In genomic region chr13:80945328-80945727, GRCh38 we compare ENCODE assay signal across 2 cellular contexts.
TF ChIP-seq lines count a peak whose summit lies in the region.

No MANE protein-coding gene starts in this region.

TF ChIP-seq in H1, 55 proteins besides CTCF, POLR2A, EP300 and RAD21:
- TF ChIP-seq GTF2F1 (IDR thresholded peaks at IDR 0.05; ENCODE audit: borderline replicate concordance, low read depth, low read length) (no peak), YY1 (IDR thresholded peaks at IDR 0.05; ENCODE audit: low read depth, low read length) (0 out of 2 replicates have a peak, but pooled peaks have one; percentile 32), NANOG (IDR thresholded peaks at IDR 0.05; ENCODE audit: insufficient read depth, low read depth, low read length, poor library complexity, severe bottlenecking) (peak; percentile 95)
- TF ChIP-seq, protein P1, sequence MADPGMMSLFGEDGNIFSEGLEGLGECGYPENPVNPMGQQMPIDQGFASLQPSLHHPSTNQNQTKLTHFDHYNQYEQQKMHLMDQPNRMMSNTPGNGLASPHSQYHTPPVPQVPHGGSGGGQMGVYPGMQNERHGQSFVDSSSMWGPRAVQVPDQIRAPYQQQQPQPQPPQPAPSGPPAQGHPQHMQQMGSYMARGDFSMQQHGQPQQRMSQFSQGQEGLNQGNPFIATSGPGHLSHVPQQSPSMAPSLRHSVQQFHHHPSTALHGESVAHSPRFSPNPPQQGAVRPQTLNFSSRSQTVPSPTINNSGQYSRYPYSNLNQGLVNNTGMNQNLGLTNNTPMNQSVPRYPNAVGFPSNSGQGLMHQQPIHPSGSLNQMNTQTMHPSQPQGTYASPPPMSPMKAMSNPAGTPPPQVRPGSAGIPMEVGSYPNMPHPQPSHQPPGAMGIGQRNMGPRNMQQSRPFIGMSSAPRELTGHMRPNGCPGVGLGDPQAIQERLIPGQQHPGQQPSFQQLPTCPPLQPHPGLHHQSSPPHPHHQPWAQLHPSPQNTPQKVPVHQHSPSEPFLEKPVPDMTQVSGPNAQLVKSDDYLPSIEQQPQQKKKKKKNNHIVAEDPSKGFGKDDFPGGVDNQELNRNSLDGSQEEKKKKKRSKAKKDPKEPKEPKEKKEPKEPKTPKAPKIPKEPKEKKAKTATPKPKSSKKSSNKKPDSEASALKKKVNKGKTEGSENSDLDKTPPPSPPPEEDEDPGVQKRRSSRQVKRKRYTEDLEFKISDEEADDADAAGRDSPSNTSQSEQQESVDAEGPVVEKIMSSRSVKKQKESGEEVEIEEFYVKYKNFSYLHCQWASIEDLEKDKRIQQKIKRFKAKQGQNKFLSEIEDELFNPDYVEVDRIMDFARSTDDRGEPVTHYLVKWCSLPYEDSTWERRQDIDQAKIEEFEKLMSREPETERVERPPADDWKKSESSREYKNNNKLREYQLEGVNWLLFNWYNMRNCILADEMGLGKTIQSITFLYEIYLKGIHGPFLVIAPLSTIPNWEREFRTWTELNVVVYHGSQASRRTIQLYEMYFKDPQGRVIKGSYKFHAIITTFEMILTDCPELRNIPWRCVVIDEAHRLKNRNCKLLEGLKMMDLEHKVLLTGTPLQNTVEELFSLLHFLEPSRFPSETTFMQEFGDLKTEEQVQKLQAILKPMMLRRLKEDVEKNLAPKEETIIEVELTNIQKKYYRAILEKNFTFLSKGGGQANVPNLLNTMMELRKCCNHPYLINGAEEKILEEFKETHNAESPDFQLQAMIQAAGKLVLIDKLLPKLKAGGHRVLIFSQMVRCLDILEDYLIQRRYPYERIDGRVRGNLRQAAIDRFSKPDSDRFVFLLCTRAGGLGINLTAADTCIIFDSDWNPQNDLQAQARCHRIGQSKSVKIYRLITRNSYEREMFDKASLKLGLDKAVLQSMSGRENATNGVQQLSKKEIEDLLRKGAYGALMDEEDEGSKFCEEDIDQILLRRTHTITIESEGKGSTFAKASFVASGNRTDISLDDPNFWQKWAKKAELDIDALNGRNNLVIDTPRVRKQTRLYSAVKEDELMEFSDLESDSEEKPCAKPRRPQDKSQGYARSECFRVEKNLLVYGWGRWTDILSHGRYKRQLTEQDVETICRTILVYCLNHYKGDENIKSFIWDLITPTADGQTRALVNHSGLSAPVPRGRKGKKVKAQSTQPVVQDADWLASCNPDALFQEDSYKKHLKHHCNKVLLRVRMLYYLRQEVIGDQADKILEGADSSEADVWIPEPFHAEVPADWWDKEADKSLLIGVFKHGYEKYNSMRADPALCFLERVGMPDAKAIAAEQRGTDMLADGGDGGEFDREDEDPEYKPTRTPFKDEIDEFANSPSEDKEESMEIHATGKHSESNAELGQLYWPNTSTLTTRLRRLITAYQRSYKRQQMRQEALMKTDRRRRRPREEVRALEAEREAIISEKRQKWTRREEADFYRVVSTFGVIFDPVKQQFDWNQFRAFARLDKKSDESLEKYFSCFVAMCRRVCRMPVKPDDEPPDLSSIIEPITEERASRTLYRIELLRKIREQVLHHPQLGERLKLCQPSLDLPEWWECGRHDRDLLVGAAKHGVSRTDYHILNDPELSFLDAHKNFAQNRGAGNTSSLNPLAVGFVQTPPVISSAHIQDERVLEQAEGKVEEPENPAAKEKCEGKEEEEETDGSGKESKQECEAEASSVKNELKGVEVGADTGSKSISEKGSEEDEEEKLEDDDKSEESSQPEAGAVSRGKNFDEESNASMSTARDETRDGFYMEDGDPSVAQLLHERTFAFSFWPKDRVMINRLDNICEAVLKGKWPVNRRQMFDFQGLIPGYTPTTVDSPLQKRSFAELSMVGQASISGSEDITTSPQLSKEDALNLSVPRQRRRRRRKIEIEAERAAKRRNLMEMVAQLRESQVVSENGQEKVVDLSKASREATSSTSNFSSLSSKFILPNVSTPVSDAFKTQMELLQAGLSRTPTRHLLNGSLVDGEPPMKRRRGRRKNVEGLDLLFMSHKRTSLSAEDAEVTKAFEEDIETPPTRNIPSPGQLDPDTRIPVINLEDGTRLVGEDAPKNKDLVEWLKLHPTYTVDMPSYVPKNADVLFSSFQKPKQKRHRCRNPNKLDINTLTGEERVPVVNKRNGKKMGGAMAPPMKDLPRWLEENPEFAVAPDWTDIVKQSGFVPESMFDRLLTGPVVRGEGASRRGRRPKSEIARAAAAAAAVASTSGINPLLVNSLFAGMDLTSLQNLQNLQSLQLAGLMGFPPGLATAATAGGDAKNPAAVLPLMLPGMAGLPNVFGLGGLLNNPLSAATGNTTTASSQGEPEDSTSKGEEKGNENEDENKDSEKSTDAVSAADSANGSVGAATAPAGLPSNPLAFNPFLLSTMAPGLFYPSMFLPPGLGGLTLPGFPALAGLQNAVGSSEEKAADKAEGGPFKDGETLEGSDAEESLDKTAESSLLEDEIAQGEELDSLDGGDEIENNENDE (IDR thresholded peaks at IDR 0.05; ENCODE audit: insufficient replicate concordance, low read length), result peak; percentile 60
TF ChIP-seq in H1: peak in this region for 3.

TF ChIP-seq in HepG2, 621 proteins besides CTCF, POLR2A, EP300 and RAD21:
- no peak for TF ChIP-seq FOXA1 (IDR thresholded peaks at IDR 0.05)
- TF ChIP-seq FOXA1 (CRISPR knock-in tag; IDR thresholded peaks at IDR 0.05), result 0 out of 2 replicates have a peak, but pooled peaks have one; percentile 20
- TF ChIP-seq, protein P2, sequence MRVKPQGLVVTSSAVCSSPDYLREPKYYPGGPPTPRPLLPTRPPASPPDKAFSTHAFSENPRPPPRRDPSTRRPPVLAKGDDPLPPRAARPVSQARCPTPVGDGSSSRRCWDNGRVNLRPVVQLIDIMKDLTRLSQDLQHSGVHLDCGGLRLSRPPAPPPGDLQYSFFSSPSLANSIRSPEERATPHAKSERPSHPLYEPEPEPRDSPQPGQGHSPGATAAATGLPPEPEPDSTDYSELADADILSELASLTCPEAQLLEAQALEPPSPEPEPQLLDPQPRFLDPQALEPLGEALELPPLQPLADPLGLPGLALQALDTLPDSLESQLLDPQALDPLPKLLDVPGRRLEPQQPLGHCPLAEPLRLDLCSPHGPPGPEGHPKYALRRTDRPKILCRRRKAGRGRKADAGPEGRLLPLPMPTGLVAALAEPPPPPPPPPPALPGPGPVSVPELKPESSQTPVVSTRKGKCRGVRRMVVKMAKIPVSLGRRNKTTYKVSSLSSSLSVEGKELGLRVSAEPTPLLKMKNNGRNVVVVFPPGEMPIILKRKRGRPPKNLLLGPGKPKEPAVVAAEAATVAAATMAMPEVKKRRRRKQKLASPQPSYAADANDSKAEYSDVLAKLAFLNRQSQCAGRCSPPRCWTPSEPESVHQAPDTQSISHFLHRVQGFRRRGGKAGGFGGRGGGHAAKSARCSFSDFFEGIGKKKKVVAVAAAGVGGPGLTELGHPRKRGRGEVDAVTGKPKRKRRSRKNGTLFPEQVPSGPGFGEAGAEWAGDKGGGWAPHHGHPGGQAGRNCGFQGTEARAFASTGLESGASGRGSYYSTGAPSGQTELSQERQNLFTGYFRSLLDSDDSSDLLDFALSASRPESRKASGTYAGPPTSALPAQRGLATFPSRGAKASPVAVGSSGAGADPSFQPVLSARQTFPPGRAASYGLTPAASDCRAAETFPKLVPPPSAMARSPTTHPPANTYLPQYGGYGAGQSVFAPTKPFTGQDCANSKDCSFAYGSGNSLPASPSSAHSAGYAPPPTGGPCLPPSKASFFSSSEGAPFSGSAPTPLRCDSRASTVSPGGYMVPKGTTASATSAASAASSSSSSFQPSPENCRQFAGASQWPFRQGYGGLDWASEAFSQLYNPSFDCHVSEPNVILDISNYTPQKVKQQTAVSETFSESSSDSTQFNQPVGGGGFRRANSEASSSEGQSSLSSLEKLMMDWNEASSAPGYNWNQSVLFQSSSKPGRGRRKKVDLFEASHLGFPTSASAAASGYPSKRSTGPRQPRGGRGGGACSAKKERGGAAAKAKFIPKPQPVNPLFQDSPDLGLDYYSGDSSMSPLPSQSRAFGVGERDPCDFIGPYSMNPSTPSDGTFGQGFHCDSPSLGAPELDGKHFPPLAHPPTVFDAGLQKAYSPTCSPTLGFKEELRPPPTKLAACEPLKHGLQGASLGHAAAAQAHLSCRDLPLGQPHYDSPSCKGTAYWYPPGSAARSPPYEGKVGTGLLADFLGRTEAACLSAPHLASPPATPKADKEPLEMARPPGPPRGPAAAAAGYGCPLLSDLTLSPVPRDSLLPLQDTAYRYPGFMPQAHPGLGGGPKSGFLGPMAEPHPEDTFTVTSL (CRISPR knock-in tag; IDR thresholded peaks at IDR 0.05; ENCODE audit: borderline replicate concordance), result peak; percentile 32; the same call in 1 of the 2 replicates
- TF ChIP-seq SOX13 (IDR thresholded peaks at IDR 0.05), result no peak
- TF ChIP-seq SOX13 (CRISPR knock-in tag; conservative IDR thresholded peaks at IDR 0.05 in 1 of 2, IDR thresholded peaks at IDR 0.05 in 1 of 2), result peak in 1 of 2 experiments; percentile 66; a peak in 2 of 4 replicates
- TF ChIP-seq BCL6 (CRISPR knock-in tag; IDR thresholded peaks at IDR 0.05), result peak; percentile 50; the same call in 1 of the 2 replicates
- no peak for TF ChIP-seq CC2D1A (CRISPR knock-in tag; IDR thresholded peaks at IDR 0.05)
- TF ChIP-seq, protein P3, sequence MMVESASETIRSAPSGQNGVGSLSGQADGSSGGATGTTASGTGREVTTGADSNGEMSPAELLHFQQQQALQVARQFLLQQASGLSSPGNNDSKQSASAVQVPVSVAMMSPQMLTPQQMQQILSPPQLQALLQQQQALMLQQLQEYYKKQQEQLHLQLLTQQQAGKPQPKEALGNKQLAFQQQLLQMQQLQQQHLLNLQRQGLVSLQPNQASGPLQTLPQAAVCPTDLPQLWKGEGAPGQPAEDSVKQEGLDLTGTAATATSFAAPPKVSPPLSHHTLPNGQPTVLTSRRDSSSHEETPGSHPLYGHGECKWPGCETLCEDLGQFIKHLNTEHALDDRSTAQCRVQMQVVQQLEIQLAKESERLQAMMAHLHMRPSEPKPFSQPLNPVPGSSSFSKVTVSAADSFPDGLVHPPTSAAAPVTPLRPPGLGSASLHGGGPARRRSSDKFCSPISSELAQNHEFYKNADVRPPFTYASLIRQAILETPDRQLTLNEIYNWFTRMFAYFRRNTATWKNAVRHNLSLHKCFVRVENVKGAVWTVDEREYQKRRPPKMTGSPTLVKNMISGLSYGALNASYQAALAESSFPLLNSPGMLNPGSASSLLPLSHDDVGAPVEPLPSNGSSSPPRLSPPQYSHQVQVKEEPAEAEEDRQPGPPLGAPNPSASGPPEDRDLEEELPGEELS (CRISPR knock-in tag; IDR thresholded peaks at IDR 0.05), result peak; percentile 22; the same call in 1 of the 2 replicates
- TF ChIP-seq ETV5 (CRISPR knock-in tag; IDR thresholded peaks at IDR 0.05; ENCODE audit: borderline replicate concordance), result peak; percentile 80; the same call in 1 of the 2 replicates
- peak; percentile 46; the same call in 1 of the 2 replicates for TF ChIP-seq SOX5 (CRISPR knock-in tag; IDR thresholded peaks at IDR 0.05; ENCODE audit: borderline replicate concordance)
- 0 out of 2 replicates have a peak, but pooled peaks have one; percentile 34 for TF ChIP-seq FOXA3 (CRISPR knock-in tag; IDR thresholded peaks at IDR 0.05)
- TF ChIP-seq ZNF124 (CRISPR knock-in tag; IDR thresholded peaks at IDR 0.05), result no peak
- TF ChIP-seq ATRX (CRISPR knock-in tag; IDR thresholded peaks at IDR 0.05; ENCODE audit: borderline replicate concordance), result no peak
- no peak for TF ChIP-seq NFE2L1 (CRISPR knock-in tag; IDR thresholded peaks at IDR 0.05; ENCODE audit: borderline replicate concordance)
- TF ChIP-seq MIXL1 (CRISPR knock-in tag; IDR thresholded peaks at IDR 0.05), result peak; percentile 61; the same call in 1 of the 2 replicates
- no peak for TF ChIP-seq NFAT5 (CRISPR knock-in tag; IDR thresholded peaks at IDR 0.05)
TF ChIP-seq in HepG2: peak in this region for 9.
